In the genomic region with DNA sequence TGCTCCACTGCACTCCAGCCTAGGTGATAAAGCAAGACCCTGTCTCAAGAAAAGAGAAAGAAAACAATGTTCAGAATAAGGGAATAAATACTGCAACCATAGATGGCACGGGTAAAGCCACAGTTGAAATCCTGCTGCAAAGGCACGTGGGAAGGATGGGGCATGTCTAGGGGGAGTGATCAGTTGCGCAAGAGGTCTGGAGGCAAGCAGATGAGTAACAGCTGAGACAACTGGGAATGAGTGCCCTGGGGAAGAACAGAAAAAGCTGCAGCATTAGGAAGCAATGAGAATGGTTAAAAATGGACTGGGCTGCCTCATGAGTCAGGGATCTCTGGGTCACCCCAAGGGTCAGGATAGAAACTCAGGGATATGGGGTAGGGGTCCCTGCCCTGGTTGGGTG, we compare ENCODE assay signal across 1 cellular context.
TF ChIP-seq lines count a peak whose summit lies in the region.

No MANE protein-coding gene starts in this region.

TF ChIP-seq in WTC11, 78 proteins besides CTCF, POLR2A, EP300 and RAD21 (continued from another document):
- TF ChIP-seq, protein P1, sequence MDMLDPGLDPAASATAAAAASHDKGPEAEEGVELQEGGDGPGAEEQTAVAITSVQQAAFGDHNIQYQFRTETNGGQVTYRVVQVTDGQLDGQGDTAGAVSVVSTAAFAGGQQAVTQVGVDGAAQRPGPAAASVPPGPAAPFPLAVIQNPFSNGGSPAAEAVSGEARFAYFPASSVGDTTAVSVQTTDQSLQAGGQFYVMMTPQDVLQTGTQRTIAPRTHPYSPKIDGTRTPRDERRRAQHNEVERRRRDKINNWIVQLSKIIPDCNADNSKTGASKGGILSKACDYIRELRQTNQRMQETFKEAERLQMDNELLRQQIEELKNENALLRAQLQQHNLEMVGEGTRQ (CRISPR knock-in tag; IDR thresholded peaks at IDR 0.05), result no peak
- TF ChIP-seq MYBL2 (CRISPR knock-in tag; IDR thresholded peaks at IDR 0.05) (no peak), GRHL2 (CRISPR knock-in tag; IDR thresholded peaks at IDR 0.05; ENCODE audit: insufficient replicate concordance, severe bottlenecking) (no peak), ATF1 (CRISPR knock-in tag; IDR thresholded peaks at IDR 0.05) (no peak), OVOL2 (CRISPR knock-in tag; IDR thresholded peaks at IDR 0.05; ENCODE audit: borderline replicate concordance) (no peak), ZNF416 (CRISPR knock-in tag; IDR thresholded peaks at IDR 0.05) (no peak)
- TF ChIP-seq, protein P2, sequence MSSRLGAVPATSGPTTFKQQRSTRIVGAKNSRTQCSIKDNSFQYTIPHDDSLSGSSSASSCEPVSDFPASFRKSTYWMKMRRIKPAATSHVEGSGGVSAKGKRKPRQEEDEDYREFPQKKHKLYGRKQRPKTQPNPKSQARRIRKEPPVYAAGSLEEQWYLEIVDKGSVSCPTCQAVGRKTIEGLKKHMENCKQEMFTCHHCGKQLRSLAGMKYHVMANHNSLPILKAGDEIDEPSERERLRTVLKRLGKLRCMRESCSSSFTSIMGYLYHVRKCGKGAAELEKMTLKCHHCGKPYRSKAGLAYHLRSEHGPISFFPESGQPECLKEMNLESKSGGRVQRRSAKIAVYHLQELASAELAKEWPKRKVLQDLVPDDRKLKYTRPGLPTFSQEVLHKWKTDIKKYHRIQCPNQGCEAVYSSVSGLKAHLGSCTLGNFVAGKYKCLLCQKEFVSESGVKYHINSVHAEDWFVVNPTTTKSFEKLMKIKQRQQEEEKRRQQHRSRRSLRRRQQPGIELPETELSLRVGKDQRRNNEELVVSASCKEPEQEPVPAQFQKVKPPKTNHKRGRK (CRISPR knock-in tag; IDR thresholded peaks at IDR 0.05; ENCODE audit: borderline replicate concordance), result no peak
- TF ChIP-seq, protein P3, sequence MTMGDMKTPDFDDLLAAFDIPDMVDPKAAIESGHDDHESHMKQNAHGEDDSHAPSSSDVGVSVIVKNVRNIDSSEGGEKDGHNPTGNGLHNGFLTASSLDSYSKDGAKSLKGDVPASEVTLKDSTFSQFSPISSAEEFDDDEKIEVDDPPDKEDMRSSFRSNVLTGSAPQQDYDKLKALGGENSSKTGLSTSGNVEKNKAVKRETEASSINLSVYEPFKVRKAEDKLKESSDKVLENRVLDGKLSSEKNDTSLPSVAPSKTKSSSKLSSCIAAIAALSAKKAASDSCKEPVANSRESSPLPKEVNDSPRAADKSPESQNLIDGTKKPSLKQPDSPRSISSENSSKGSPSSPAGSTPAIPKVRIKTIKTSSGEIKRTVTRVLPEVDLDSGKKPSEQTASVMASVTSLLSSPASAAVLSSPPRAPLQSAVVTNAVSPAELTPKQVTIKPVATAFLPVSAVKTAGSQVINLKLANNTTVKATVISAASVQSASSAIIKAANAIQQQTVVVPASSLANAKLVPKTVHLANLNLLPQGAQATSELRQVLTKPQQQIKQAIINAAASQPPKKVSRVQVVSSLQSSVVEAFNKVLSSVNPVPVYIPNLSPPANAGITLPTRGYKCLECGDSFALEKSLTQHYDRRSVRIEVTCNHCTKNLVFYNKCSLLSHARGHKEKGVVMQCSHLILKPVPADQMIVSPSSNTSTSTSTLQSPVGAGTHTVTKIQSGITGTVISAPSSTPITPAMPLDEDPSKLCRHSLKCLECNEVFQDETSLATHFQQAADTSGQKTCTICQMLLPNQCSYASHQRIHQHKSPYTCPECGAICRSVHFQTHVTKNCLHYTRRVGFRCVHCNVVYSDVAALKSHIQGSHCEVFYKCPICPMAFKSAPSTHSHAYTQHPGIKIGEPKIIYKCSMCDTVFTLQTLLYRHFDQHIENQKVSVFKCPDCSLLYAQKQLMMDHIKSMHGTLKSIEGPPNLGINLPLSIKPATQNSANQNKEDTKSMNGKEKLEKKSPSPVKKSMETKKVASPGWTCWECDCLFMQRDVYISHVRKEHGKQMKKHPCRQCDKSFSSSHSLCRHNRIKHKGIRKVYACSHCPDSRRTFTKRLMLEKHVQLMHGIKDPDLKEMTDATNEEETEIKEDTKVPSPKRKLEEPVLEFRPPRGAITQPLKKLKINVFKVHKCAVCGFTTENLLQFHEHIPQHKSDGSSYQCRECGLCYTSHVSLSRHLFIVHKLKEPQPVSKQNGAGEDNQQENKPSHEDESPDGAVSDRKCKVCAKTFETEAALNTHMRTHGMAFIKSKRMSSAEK (CRISPR knock-in tag; IDR thresholded peaks at IDR 0.05; ENCODE audit: borderline replicate concordance), result no peak
- TF ChIP-seq, protein P4, sequence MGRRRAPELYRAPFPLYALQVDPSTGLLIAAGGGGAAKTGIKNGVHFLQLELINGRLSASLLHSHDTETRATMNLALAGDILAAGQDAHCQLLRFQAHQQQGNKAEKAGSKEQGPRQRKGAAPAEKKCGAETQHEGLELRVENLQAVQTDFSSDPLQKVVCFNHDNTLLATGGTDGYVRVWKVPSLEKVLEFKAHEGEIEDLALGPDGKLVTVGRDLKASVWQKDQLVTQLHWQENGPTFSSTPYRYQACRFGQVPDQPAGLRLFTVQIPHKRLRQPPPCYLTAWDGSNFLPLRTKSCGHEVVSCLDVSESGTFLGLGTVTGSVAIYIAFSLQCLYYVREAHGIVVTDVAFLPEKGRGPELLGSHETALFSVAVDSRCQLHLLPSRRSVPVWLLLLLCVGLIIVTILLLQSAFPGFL (CRISPR knock-in tag; IDR thresholded peaks at IDR 0.05; ENCODE audit: borderline replicate concordance), result no peak
